ENCODE assay signal across 12 cellular contexts in the genomic region with DNA sequence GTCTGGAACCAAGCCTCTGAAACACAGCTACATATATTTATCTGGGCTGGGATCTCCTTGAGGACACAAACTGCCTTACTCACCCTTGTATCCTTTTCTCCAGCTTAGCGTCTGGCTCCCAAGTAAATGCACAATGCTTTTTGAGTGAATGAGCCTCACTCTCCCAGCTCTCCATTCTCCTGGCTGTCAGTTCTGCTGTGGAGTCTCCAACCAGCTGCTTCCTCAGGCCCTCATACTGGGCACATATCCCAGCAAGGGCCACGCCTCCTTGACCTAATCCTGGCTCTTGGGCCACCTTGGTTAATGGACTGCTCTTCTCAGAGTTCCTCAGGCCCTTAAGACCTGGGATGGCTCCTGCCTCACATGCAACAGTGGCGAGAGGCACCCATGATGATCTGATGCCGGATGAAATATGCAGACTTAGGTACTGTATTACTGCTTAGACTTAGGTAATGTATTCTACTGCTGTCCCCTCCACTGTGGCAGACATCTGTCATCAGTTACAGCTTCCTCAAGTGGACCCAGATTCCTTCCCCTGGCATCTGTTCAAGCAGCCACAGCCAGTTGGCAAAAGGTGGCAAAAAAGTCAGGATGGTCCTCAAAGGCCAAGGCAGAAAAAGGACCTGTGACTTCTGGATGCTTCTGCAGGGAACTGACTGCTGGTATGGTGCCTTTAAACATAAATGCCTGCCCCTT. TPM values are rescaled to one million over a fixed set of nuclear protein-coding genes. Genes with fewer than 3 reads are reported as not detected.
DNase-seq lines count a peak whose midpoint lies in the region; ATAC-seq, FAIRE-seq and TF ChIP-seq lines count a peak whose summit lies in the region.
"Had no signal": no experiment of that assay in that cellular context is flagged by ENCODE, and none has a peak within 500 bp of the region (broad histone marks: within the 10 kb centered on the region; RNA-seq: fewer than 3 reads in every experiment).

No MANE protein-coding gene starts in this region.

- H3K36me3 Mint-ChIP-seq in HFFc6 (ENCODE audit: low read depth): peaks cover 59% of the 10 kb centered on the region

- H3K9me3 Mint-ChIP-seq in HFFc6: no peaks in the 10 kb centered on the region

- no peak overlapping the region for H3K9ac ChIP-seq in HepG2 (ENCODE audit: insufficient read depth, low read depth, low read length)

- H3K27ac Mint-ChIP-seq in HFFc6: peak overlapping the region; percentile 29
- H3K27ac Mint-ChIP-seq: activated CD8-positive, alpha-beta memory T cell treated with anti-CD3 and anti-CD28 coated beads, Interleukin-2, amount 10 ng/mL, durations not matched to agents 7 days and 5 days had no signal

- peaks cover 14 to 25% of the 10 kb centered on the region in 2 donors for H3K36me3 ChIP-seq in body of pancreas (replicated peaks in 1 of 2; ENCODE audit: insufficient read depth in 1 of 2, low read depth in 2 of 2)
- peaks cover 48 to 58% of the 10 kb centered on the region in 2 experiments for H3K36me3 ChIP-seq in HepG2 (replicated peaks in 1 of 2; ENCODE audit: control insufficient read depth in 1 of 2, insufficient read depth in 2 of 2, low read length in 2 of 2)

- CTCF ChIA-PET in HepG2 (lab: Yijun Ruan, JAX; ENCODE audit: low intra/inter-chr PET ratio, low total read pairs): no interaction called here
- CTCF ChIA-PET in HEK293T (lab: Yijun Ruan, JAX): interaction anchor here (1.0 to 1.3 kb wide), 2 partner anchors 10 to 16 kb away, joined by 3 to 5 read pairs; a partner anchor contains a TSS

- TF ChIP-seq POLR2A in body of pancreas (IDR thresholded peaks at IDR 0.05): no peak
- peak in 1 of 2 experiments; percentile 56; a peak in 3 of 4 replicates for TF ChIP-seq POLR2A in HepG2 (IDR thresholded peaks at IDR 0.05; ENCODE audit: insufficient read depth in 1 of 2, low read depth in 2 of 2, low read length in 2 of 2)

- peaks cover 9% of the 10 kb centered on the region for H3K4me1 Mint-ChIP-seq in HFFc6 (ENCODE audit: low read depth)

- ATAC-seq in body of pancreas (no peak), HepG2 (peak; percentile 7), GM18502 (IDR thresholded peaks at IDR 0.05; ENCODE audit: poor library complexity, unreplicated experiment) (no peak), HG03108 (IDR thresholded peaks at IDR 0.05; ENCODE audit: unreplicated experiment) (no peak)
- ATAC-seq: activated CD8-positive, alpha-beta memory T cell treated with anti-CD3 and anti-CD28 coated beads, Interleukin-2, amount 10 ng/mL, durations not matched to agents 7 days and 5 days had no signal

- TF ChIP-seq CTCF in HFFc6 (IDR thresholded peaks at IDR 0.05) (no peak), body of pancreas (IDR thresholded peaks at IDR 0.05) (no peak), HepG2 (CRISPR knock-in tag; IDR thresholded peaks at IDR 0.05) (no peak)

- no peak overlapping the region for H3K4me3 ChIP-seq in body of pancreas
- H3K4me3 ChIP-seq in HepG2 (replicated peaks in 1 of 3; ENCODE audit: insufficient read depth in 1 of 3, low read depth in 2 of 3, low read length in 3 of 3): no peak overlapping the region
- H3K4me3 ChIP-seq: lung had no signal

- no peaks in the 10 kb centered on the region for H3K4me1 ChIP-seq in body of pancreas
- no peaks in the 10 kb centered on the region for H3K4me1 ChIP-seq in HepG2 (ENCODE audit: insufficient read depth, low read length)

- peaks cover 3% of the 10 kb centered on the region for H3K79me2 ChIP-seq in HepG2 (ENCODE audit: insufficient read depth, low read length)

- H3K9me3 ChIP-seq in body of pancreas (no peaks in the 10 kb centered on the region), HepG2 (ENCODE audit: low read length) (no peaks in the 10 kb centered on the region)

- peaks cover 24% of the 10 kb centered on the region for H4K20me1 ChIP-seq in HepG2 (ENCODE audit: insufficient read depth, low read length)

- no peak for TF ChIP-seq EP300 in HepG2 (IDR thresholded peaks at IDR 0.05; ENCODE audit: low read depth in 2 of 2, low read length in 2 of 2)
- TF ChIP-seq EP300 in HepG2 (CRISPR knock-in tag; IDR thresholded peaks at IDR 0.05; ENCODE audit: borderline replicate concordance): no peak

- POLR2A ChIA-PET in HepG2 (lab: Yijun Ruan, JAX): interaction anchor here (1.0 to 7.7 kb wide), 5 partner anchors 7 to 54 kb away, joined by 3 to 45 read pairs (median 4); a partner anchor contains a TSS
- POLR2A ChIA-PET in HEK293T (lab: Yijun Ruan, JAX): interaction anchor here (0.6 to 1.8 kb wide), 3 partner anchors 15 to 54 kb away, joined by 3 to 12 read pairs (median 5); a partner anchor contains a TSS

- BruUV-seq in HepG2 (replicated peaks; lab: Mats Ljungman, UMichigan): no TSS peak

- FAIRE-seq in HepG2 (lab: Jason Lieb, UNC): no peak

- H3K27me3 ChIP-seq in body of pancreas (no peaks in the 10 kb centered on the region), HepG2 (ENCODE audit: control insufficient read depth in 1 of 2, insufficient read depth in 2 of 2, low read length in 2 of 2) (no peaks in the 10 kb centered on the region)

- peak; percentile 22 for DNase-seq in A172 (ENCODE audit: low spot score)
- DNase-seq in HFFc6: peak; percentile 28
- peak in 3 of 4 donors; percentile 21 to 32 (median 24) for DNase-seq in body of pancreas
- no peak for DNase-seq in HepG2 (ENCODE audit: low spot score)
- DNase-seq in HEK293T (ENCODE audit: extremely low spot score): no peak
- DNase-seq in NCI-H1092 (lab: John Stamatoyannopoulos, UW): no peak
- DNase-seq: activated CD8-positive, alpha-beta memory T cell treated with anti-CD3 and anti-CD28 coated beads, Interleukin-2, amount 10 ng/mL, durations not matched to agents 7 days and 5 days; KBM-7 had no signal

- H3K4me2 ChIP-seq in HepG2 (ENCODE audit: low read depth, low read length): no peak overlapping the region

- no peaks in the 10 kb centered on the region for H3K27me3 Mint-ChIP-seq in HFFc6 (ENCODE audit: insufficient read depth)
- H3K27me3 Mint-ChIP-seq: activated CD8-positive, alpha-beta memory T cell treated with anti-CD3 and anti-CD28 coated beads, Interleukin-2, amount 10 ng/mL, durations not matched to agents 7 days and 5 days had no signal

- in situ Hi-C loops in HepG2 (cut with HindIII; ENCODE audit: extremely low pct_ligation_motif_present, low pct_unique_long_range_greater_than_20kb): loop anchor here (25.0 kb wide), 1 partner anchor 356 kb away; no protein-coding TSS in a partner anchor

- intact Hi-C loops in body of pancreas (cut with DNase I): no loop called here
- intact Hi-C loops in HepG2 (cut with micrococcal nuclease; ENCODE audit: unreplicated experiment): no loop called here

- H3K27ac ChIP-seq in body of pancreas (no peak overlapping the region), HepG2 (ENCODE audit: extremely low read length, insufficient read depth, low read length) (no peak overlapping the region)
- H3K27ac ChIP-seq: C4-2B had no signal

- 79 to 83% methylated on average over 3 to 4 of the region's 4 CpGs for WGBS in body of pancreas, 2 donors
- 99% methylated on average over 4 of the region's 4 CpGs for WGBS in HepG2 (ENCODE audit: low lambda C conversion rate)

- H3K4me3 Mint-ChIP-seq in HFFc6: no peak overlapping the region; the same call in 1 of the 2 replicates
- H3K4me3 Mint-ChIP-seq: activated CD8-positive, alpha-beta memory T cell treated with anti-CD3 and anti-CD28 coated beads, Interleukin-2, amount 10 ng/mL, durations not matched to agents 7 days and 5 days had no signal

- no peak overlapping the region for H2AFZ ChIP-seq in HepG2 (ENCODE audit: low read length)

- no peak for TF ChIP-seq RAD21 in HepG2 (CRISPR knock-in tag; IDR thresholded peaks at IDR 0.05)

RNA-seq across cellular contexts. Expression of a gene that starts 16.5 kb away (rescaled TPM):
- total RNA-seq in A172 (2014; rRNA removed; shearing (Covaris generic)): 8.5 and 10.1 TPM in 2 replicates
- 10 to 100 TPM; 29.6 to 45.4 (median 32.0) TPM for total RNA-seq in HFFc6 (2021; fragmentation: NEBNext Ultra II Directional; extraction: Animal tissue kit (Norgen Biotek cat#: 25700))
- total RNA-seq in body of pancreas (10 to 100 TPM; 18.2 to 42.5 TPM), HepG2 (2016; rRNA removed; fragmentation: Illumina TruSeq; extraction: Trizol) (15.6 and 26.2 TPM in 2 replicates)
- 27.4 and 27.8 TPM in 2 replicates for total RNA-seq in HepG2 (2016; cell fraction: cytosol; rRNA removed; fragmentation: Illumina TruSeq; extraction: Trizol; ENCODE audit: low read depth)
- 15.2 and 25.3 TPM in 2 replicates for total RNA-seq in HepG2 (2016; cell fraction: insoluble cytoplasmic fraction; rRNA removed; fragmentation: Illumina TruSeq; extraction: Trizol)
- 30.7 and 34.5 TPM in 2 replicates for total RNA-seq in HepG2 (2016; cell fraction: membrane; rRNA removed; fragmentation: Illumina TruSeq; extraction: Trizol)
- 44.8 and 54.3 TPM in 2 replicates for total RNA-seq in HepG2 (2016; cell fraction: nucleus; rRNA removed; fragmentation: Illumina TruSeq; extraction: Trizol)
- 41.2 and 44.8 TPM in 2 replicates for polyA plus RNA-seq in HepG2 (2011; rRNA removed)
- 19.6 and 22.7 TPM in 2 replicates for polyA plus RNA-seq in HepG2 (2011; cell fraction: cytosol; rRNA removed)
- polyA plus RNA-seq in HepG2 (2011; cell fraction: nucleus; rRNA removed): 170 and 182 TPM in 2 replicates
- 32.8 and 56.1 TPM in 2 replicates for polyA plus RNA-seq in HepG2 (2012)
- 24.3 and 28.6 TPM in 2 replicates for polyA plus RNA-seq in HepG2 (2016; cell fraction: cytosol; fragmentation: Illumina TruSeq; extraction: Trizol; ENCODE audit: low read depth)
- polyA plus RNA-seq in HepG2 (2016; cell fraction: insoluble cytoplasmic fraction; fragmentation: Illumina TruSeq; extraction: Trizol; ENCODE audit: low read depth): 32.2 and 33.6 TPM in 2 replicates
- polyA plus RNA-seq in HepG2 (2016; cell fraction: membrane; fragmentation: Illumina TruSeq; extraction: Trizol; ENCODE audit: low read depth): 28.4 and 32.2 TPM in 2 replicates
- 126 and 147 TPM in 2 replicates for polyA plus RNA-seq in HepG2 (2016; cell fraction: nucleus; fragmentation: Illumina TruSeq; extraction: Trizol; ENCODE audit: insufficient read depth, low read depth)
- polyA minus RNA-seq in HepG2 (2011; rRNA and poly(A)+ RNA removed; ENCODE audit: low replicate concordance): 34.4 and 149 TPM in 2 replicates
- 6.9 and 12.8 TPM in 2 replicates for polyA minus RNA-seq in HepG2 (2011; cell fraction: cytosol; rRNA and poly(A)+ RNA removed)
- 67.3 and 72.4 TPM in 2 replicates for polyA minus RNA-seq in HepG2 (2011; cell fraction: nucleus; rRNA and poly(A)+ RNA removed)

RNA-seq across cellular contexts. Expression of a gene that starts 54.0 kb away (rescaled TPM):
- total RNA-seq in A172 (2014; rRNA removed; shearing (Covaris generic)): 20.0 and 20.8 TPM in 2 replicates
- total RNA-seq in HFFc6 (2021; fragmentation: NEBNext Ultra II Directional; extraction: Animal tissue kit (Norgen Biotek cat#: 25700)): 10 to 100 TPM; 23.4 to 29.5 (median 26.7) TPM
- total RNA-seq in body of pancreas: 10 to 100 TPM; 23.1 to 24.4 TPM
- 30.6 and 36.5 TPM in 2 replicates for total RNA-seq in HepG2 (2016; rRNA removed; fragmentation: Illumina TruSeq; extraction: Trizol)
- total RNA-seq in HepG2 (2016; cell fraction: cytosol; rRNA removed; fragmentation: Illumina TruSeq; extraction: Trizol; ENCODE audit: low read depth): 3.8 and 4.1 TPM in 2 replicates
- 30.2 and 33.9 TPM in 2 replicates for total RNA-seq in HepG2 (2016; cell fraction: insoluble cytoplasmic fraction; rRNA removed; fragmentation: Illumina TruSeq; extraction: Trizol)
- total RNA-seq in HepG2 (2016; cell fraction: membrane; rRNA removed; fragmentation: Illumina TruSeq; extraction: Trizol): 10.8 and 12.6 TPM in 2 replicates
- 61.4 and 61.7 TPM in 2 replicates for total RNA-seq in HepG2 (2016; cell fraction: nucleus; rRNA removed; fragmentation: Illumina TruSeq; extraction: Trizol)
- polyA plus RNA-seq in HepG2 (2011; rRNA removed): 16.2 and 17.6 TPM in 2 replicates
- polyA plus RNA-seq in HepG2 (2011; cell fraction: cytosol; rRNA removed): 5.5 and 9.1 TPM in 2 replicates
- polyA plus RNA-seq in HepG2 (2011; cell fraction: nucleus; rRNA removed): 32.6 and 39.1 TPM in 2 replicates
- 21.8 and 23.1 TPM in 2 replicates for polyA plus RNA-seq in HepG2 (2012)
- polyA plus RNA-seq in HepG2 (2016; cell fraction: cytosol; fragmentation: Illumina TruSeq; extraction: Trizol; ENCODE audit: low read depth): 0.74 and 0.87 TPM in 2 replicates
- polyA plus RNA-seq in HepG2 (2016; cell fraction: insoluble cytoplasmic fraction; fragmentation: Illumina TruSeq; extraction: Trizol; ENCODE audit: low read depth): 23.7 and 25.3 TPM in 2 replicates
- polyA plus RNA-seq in HepG2 (2016; cell fraction: membrane; fragmentation: Illumina TruSeq; extraction: Trizol; ENCODE audit: low read depth): 2.6 and 2.7 TPM in 2 replicates
- polyA plus RNA-seq in HepG2 (2016; cell fraction: nucleus; fragmentation: Illumina TruSeq; extraction: Trizol; ENCODE audit: insufficient read depth, low read depth): 62.4 and 65.2 TPM in 2 replicates
- polyA minus RNA-seq in HepG2 (2011; rRNA and poly(A)+ RNA removed; ENCODE audit: low replicate concordance): 30.1 and 32.8 TPM in 2 replicates
- polyA minus RNA-seq in HepG2 (2011; cell fraction: cytosol; rRNA and poly(A)+ RNA removed): 22.1 and 26.7 TPM in 2 replicates
- 106 and 121 TPM in 2 replicates for polyA minus RNA-seq in HepG2 (2011; cell fraction: nucleus; rRNA and poly(A)+ RNA removed)

Comparison
In these comparisons a context has a peak if more than half of its experiments do, and no peak if none do; other contexts are left out.
1. DNase-seq: peak in A172 (single experiment), HFFc6 (single experiment) and body of pancreas (3 of 4); none in HepG2 (single experiment), HEK293T (single experiment) and NCI-H1092 (single experiment).